20 cellular contexts compared by ENCODE assay signal in genomic region chr16:56961851-56962281, GRCh38. TPM values are rescaled to one million over a fixed set of nuclear protein-coding genes. Genes with fewer than 3 reads are reported as not detected.
DNase-seq lines count a peak whose midpoint lies in the region; ATAC-seq and TF ChIP-seq lines count a peak whose summit lies in the region.
"Had no signal": no experiment of that assay in that cellular context is flagged by ENCODE, and none has a peak within 500 bp of the region (broad histone marks: within the 10 kb centered on the region; RNA-seq: fewer than 3 reads in every experiment).

A gene with protein sequence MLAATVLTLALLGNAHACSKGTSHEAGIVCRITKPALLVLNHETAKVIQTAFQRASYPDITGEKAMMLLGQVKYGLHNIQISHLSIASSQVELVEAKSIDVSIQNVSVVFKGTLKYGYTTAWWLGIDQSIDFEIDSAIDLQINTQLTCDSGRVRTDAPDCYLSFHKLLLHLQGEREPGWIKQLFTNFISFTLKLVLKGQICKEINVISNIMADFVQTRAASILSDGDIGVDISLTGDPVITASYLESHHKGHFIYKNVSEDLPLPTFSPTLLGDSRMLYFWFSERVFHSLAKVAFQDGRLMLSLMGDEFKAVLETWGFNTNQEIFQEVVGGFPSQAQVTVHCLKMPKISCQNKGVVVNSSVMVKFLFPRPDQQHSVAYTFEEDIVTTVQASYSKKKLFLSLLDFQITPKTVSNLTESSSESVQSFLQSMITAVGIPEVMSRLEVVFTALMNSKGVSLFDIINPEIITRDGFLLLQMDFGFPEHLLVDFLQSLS (plus strand): TSS chr16:56961950. CDS start chr16:56961980, 30 bp downstream.

- H3K4me1 ChIP-seq in aorta (ENCODE audit: control insufficient read depth in 1 of 2, insufficient read depth in 2 of 2, low read length in 2 of 2), result no peaks in the 10 kb centered on the region
- H3K4me1 ChIP-seq in CD8-positive, alpha-beta memory T cell (ENCODE audit: insufficient read depth, low read length), result peaks cover 21% of the 10 kb centered on the region
- H3K4me1 ChIP-seq: neural progenitor cell, prostate gland had no signal

- no peaks in the 10 kb centered on the region for H3K27me3 Mint-ChIP-seq in nephron (ENCODE audit: low read depth)
- peaks cover 0 to 1% of the 10 kb centered on the region in 2 donors for H3K27me3 Mint-ChIP-seq in CD8-positive, alpha-beta memory T cell
- H3K27me3 Mint-ChIP-seq: activated CD4-positive, alpha-beta T cell treated with anti-CD3 and anti-CD28 coated beads for 36 hours; activated naive CD8-positive, alpha-beta T cell treated with anti-CD3 and anti-CD28 coated beads, Interleukin-2, amount 50 U/mL, for 24 hours had no signal

- intact Hi-C loops in Right ventricle myocardium superior (cut with DNase I) (no loop called here), cardiac septum (cut with DNase I) (loop anchor here (5.0 kb wide), 1 partner anchor 85 kb away; no protein-coding TSS in a partner anchor), left cardiac atrium (cut with DNase I) (loop anchor here in 1 of 2 donors (10.0 kb wide), 1 partner anchor 83 kb away; no protein-coding TSS in a partner anchor), aorta (cut with DNase I) (loop anchor here (10.0 kb wide), 1 partner anchor 83 kb away; no protein-coding TSS in a partner anchor)

- H3K27me3 ChIP-seq in aorta (ENCODE audit: control insufficient read depth in 1 of 2, insufficient read depth in 2 of 2, low read length in 1 of 2), result no peaks in the 10 kb centered on the region
- H3K27me3 ChIP-seq in CD8-positive, alpha-beta memory T cell (ENCODE audit: insufficient read depth, low read length, poor library complexity, severe bottlenecking), result no peaks in the 10 kb centered on the region
- H3K27me3 ChIP-seq: left lung, neural progenitor cell had no signal

- H3K36me3 Mint-ChIP-seq in nephron (ENCODE audit: low read depth), result no peaks in the 10 kb centered on the region
- H3K36me3 Mint-ChIP-seq in CD8-positive, alpha-beta memory T cell, result no peaks in the 10 kb centered on the region
- H3K36me3 Mint-ChIP-seq: neural progenitor cell had no signal

- no peaks in the 10 kb centered on the region for H3K9me3 ChIP-seq in aorta (ENCODE audit: control insufficient read depth, low read length)
- no peaks in the 10 kb centered on the region for H3K9me3 ChIP-seq in CD8-positive, alpha-beta memory T cell (ENCODE audit: low read length)
- H3K9me3 ChIP-seq: left lung, prostate gland had no signal

- no peak within 1 kb of the TSS for H3K4me3 ChIP-seq in aorta (ENCODE audit: low read length in 2 of 2)
- H3K4me3 ChIP-seq in CD8-positive, alpha-beta memory T cell (ENCODE audit: low read length), result no peak within 1 kb of the TSS
- H3K4me3 ChIP-seq: GM12878, left lung, neural progenitor cell, prostate gland, SK-N-MC had no signal

- no peak within 1 kb of the TSS for H3K27ac ChIP-seq in aorta (ENCODE audit: low read depth in 1 of 2, low read length in 2 of 2)
- H3K27ac ChIP-seq in CD8-positive, alpha-beta memory T cell (ENCODE audit: low read depth, low read length), result no peak within 1 kb of the TSS
- H3K27ac ChIP-seq: neural progenitor cell, prostate gland, SK-N-MC had no signal

- no peaks in the 10 kb centered on the region for H3K9me3 Mint-ChIP-seq in nephron
- no peaks in the 10 kb centered on the region for H3K9me3 Mint-ChIP-seq in CD8-positive, alpha-beta memory T cell
- H3K9me3 Mint-ChIP-seq: activated naive CD8-positive, alpha-beta T cell treated with anti-CD3 and anti-CD28 coated beads, Interleukin-2, amount 50 U/mL, for 24 hours; dendritic cell treated with granulocyte-macrophage colony-stimulating factor and Interleukin-4, amounts not matched to agents 40 ng/mL and 50 ng/mL, for 4 days; neural progenitor cell had no signal

- H3K36me3 ChIP-seq in aorta (ENCODE audit: control insufficient read depth in 1 of 2, insufficient read depth in 2 of 2, low read length in 1 of 2), result no peaks in the 10 kb centered on the region
- no peaks in the 10 kb centered on the region for H3K36me3 ChIP-seq in CD8-positive, alpha-beta memory T cell (ENCODE audit: insufficient read depth, low read length)
- H3K36me3 ChIP-seq: left lung, neural progenitor cell, prostate gland had no signal

- 63 to 67% methylated on average over 12 of the region's 12 CpGs for WGBS in aorta, 2 donors

- TF ChIP-seq CTCF in nephron (IDR thresholded peaks at IDR 0.05; ENCODE audit: unreplicated experiment in 3 of 3), result no peak

- H3K27ac Mint-ChIP-seq in nephron, result peak within 1 kb of the TSS; percentile 43 to 83 (median 82)
- peak within 1 kb of the TSS in 1 of 8 donors; percentile 59 for H3K27ac Mint-ChIP-seq in CD8-positive, alpha-beta memory T cell
- H3K27ac Mint-ChIP-seq: activated CD4-positive, alpha-beta T cell treated with anti-CD3 and anti-CD28 coated beads for 36 hours; activated naive CD8-positive, alpha-beta T cell treated with anti-CD3 and anti-CD28 coated beads, Interleukin-2, amount 50 U/mL, for 24 hours; dendritic cell treated with granulocyte-macrophage colony-stimulating factor and Interleukin-4, amounts not matched to agents 40 ng/mL and 50 ng/mL, for 4 days; neural progenitor cell had no signal

- peaks cover 24% of the 10 kb centered on the region for H3K4me1 Mint-ChIP-seq in nephron
- H3K4me1 Mint-ChIP-seq in CD8-positive, alpha-beta memory T cell, result peaks cover 18 to 22% (median 21%) of the 10 kb centered on the region in 3 donors

- CTCF ChIA-PET in CD8-positive, alpha-beta memory T cell (lab: Charles Lee), result interaction anchor here (0.7 to 6.2 kb wide), 6 partner anchors 9 to 93 kb away, joined by 3 to 80 read pairs (median 24); partner anchors contain the start of gene NLRC5

- ATAC-seq in Right ventricle myocardium superior (ENCODE audit: poor library complexity) (peak; percentile 42), left cardiac atrium (peak in 1 of 2 donors; percentile 24), aorta (ENCODE audit: low FRiP score) (no peak), GM19467 (IDR thresholded peaks at IDR 0.05; ENCODE audit: unreplicated experiment) (no peak)
- ATAC-seq: activated CD4-positive, alpha-beta T cell treated with anti-CD3 and anti-CD28 coated beads for 36 hours; activated naive CD8-positive, alpha-beta T cell treated with anti-CD3 and anti-CD28 coated beads, Interleukin-2, amount 50 U/mL, for 24 hours; GM12878; left lung had no signal

- no peak for DNase-seq in Right ventricle myocardium superior
- no peak for DNase-seq in cardiac septum (ENCODE audit: low spot score)
- DNase-seq in left cardiac atrium, result peak; percentile 22
- DNase-seq in aorta, result peak; percentile 26 to 72
- DNase-seq in CD8-positive, alpha-beta memory T cell, result no peak
- DNase-seq in amygdala (lab: John Stamatoyannopoulos, UW), result no peak
- DNase-seq: activated CD4-positive, alpha-beta T cell treated with anti-CD3 and anti-CD28 coated beads for 36 hours; activated effector memory CD4-positive, alpha-beta T cell treated with anti-CD3 and anti-CD28 coated beads, Interleukin-2, amount 50 U/mL, for 16 hours; activated naive CD8-positive, alpha-beta T cell treated with anti-CD3 and anti-CD28 coated beads, Interleukin-2, amount 50 U/mL, for 24 hours; left lung; NCI-H1694 treated with DMSO at 0.1 percent for 48 hours; T-helper 2 cell had no signal

- no peak within 1 kb of the TSS for H3K4me3 Mint-ChIP-seq in nephron
- H3K4me3 Mint-ChIP-seq in CD8-positive, alpha-beta memory T cell, result no peak within 1 kb of the TSS
- H3K4me3 Mint-ChIP-seq: activated CD4-positive, alpha-beta T cell treated with anti-CD3 and anti-CD28 coated beads for 36 hours; activated naive CD8-positive, alpha-beta T cell treated with anti-CD3 and anti-CD28 coated beads, Interleukin-2, amount 50 U/mL, for 24 hours; dendritic cell treated with granulocyte-macrophage colony-stimulating factor and Interleukin-4, amounts not matched to agents 40 ng/mL and 50 ng/mL, for 4 days; neural progenitor cell had no signal

- POLR2A ChIA-PET in CD8-positive, alpha-beta memory T cell (lab: Charles Lee), result no interaction called here

RNA-seq across cellular contexts. Expression of the gene that starts here (rescaled TPM):
- 0.24 TPM for total RNA-seq in Right ventricle myocardium superior
- total RNA-seq in cardiac septum, result not detected
- total RNA-seq in left cardiac atrium, result under 1 TPM; 0.16 to 0.65 TPM
- total RNA-seq in aorta, result 1 to 10 TPM in 1 of 2 donors, under 1 TPM in 1; 0.49 to 1.3 TPM
- polyA plus RNA-seq in aorta, result not detected
- total RNA-seq in CD8-positive, alpha-beta memory T cell, result not detected
- not detected for polyA plus RNA-seq in CD8-positive, alpha-beta memory T cell
- total RNA-seq: Daoy had no signal

Comparison
In these comparisons a context has a peak if more than half of its experiments do, and no peak if none do; other contexts are left out.
1. Peak in ATAC-seq in Right ventricle myocardium superior; RNA of the gene not detected or under 1 TPM.
2. Peak in DNase-seq in left cardiac atrium; RNA of the gene not detected or under 1 TPM.
3. DNase-seq: peak in aorta (2 of 2); none in Right ventricle myocardium superior (single experiment), cardiac septum (single experiment), CD8-positive, alpha-beta memory T cell (0 of 5) and amygdala (0 of 56).